7 cellular contexts compared by ENCODE assay signal in the genomic region with DNA sequence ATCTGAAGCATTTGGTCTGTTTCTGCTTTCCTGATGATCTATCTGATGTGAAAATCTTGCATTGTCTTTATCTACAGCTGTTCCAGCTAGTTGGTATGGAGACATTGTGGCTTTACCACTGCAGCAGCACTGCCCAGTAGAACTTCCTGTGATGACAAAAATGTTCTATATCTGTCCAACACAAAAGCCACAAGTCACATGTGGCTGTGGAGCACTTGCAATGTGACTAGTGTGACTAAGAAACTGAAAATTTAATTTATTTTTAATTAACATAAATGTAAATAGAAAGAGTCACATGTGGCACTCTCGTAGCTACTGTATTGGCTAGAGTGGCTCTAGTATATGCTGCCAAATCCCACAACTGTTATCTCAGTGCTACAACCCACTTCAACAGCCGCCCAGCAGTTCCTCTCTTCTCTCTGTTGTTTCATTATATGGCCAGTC.
DNase-seq lines count a peak whose midpoint lies in the region; ATAC-seq and TF ChIP-seq lines count a peak whose summit lies in the region.

No MANE protein-coding gene starts in this region.

- intact Hi-C loops in left lung (cut with DNase I): no loop called here

- no peak overlapping the region for H3K4me3 ChIP-seq in left lung

- TF ChIP-seq CTCF in left lung (IDR thresholded peaks at IDR 0.05): no peak

- no peaks in the 10 kb centered on the region for H3K36me3 ChIP-seq in left lung

- no peaks in the 10 kb centered on the region for H3K9me3 ChIP-seq in left lung

- H3K27ac ChIP-seq in left lung: peak overlapping the region in 1 of 2 donors; percentile 40

- DNase-seq in NOMO-1 (lab: John Stamatoyannopoulos, UW; ENCODE audit: unreplicated experiment in 2 of 2): peak; percentile 77 to 98
- peak in 1 of 2 donors; percentile 43 for DNase-seq in left lung
- no peak for DNase-seq in activated T-cell treated with anti-CD3 and anti-CD28 coated beads, Interleukin-2, amount 50 U/mL, for 48 hours
- no peak for DNase-seq in NCI-H1092 treated with DMSO at 0.1 percent for 48 hours (lab: John Stamatoyannopoulos, UW)
- DNase-seq in NCI-H2196 (lab: John Stamatoyannopoulos, UW; ENCODE audit: unreplicated experiment): no peak

- ATAC-seq in GM18868 (IDR thresholded peaks at IDR 0.05; ENCODE audit: unreplicated experiment): peak; percentile 80
- ATAC-seq in HG02798 (IDR thresholded peaks at IDR 0.05; ENCODE audit: poor library complexity, unreplicated experiment): peak; percentile 92
- ATAC-seq in left lung: peak; percentile 77

- H3K27me3 ChIP-seq in left lung: no peaks in the 10 kb centered on the region

- peaks cover 9 to 37% of the 10 kb centered on the region in 2 donors for H3K4me1 ChIP-seq in left lung

Comparison
In these comparisons a context has a peak if more than half of its experiments do, and no peak if none do; other contexts are left out.
1. DNase-seq: peak in NOMO-1 (2 of 2); none in activated T-cell treated with anti-CD3 and anti-CD28 coated beads, Interleukin-2, amount 50 U/mL, for 48 hours (0 of 2), NCI-H1092 treated with DMSO at 0.1 percent for 48 hours (single experiment) and NCI-H2196 (single experiment).
2. Peak in every context shown above with its lines, with median percentiles within 50 percentile points of each other: ATAC-seq.